In the genomic region with DNA sequence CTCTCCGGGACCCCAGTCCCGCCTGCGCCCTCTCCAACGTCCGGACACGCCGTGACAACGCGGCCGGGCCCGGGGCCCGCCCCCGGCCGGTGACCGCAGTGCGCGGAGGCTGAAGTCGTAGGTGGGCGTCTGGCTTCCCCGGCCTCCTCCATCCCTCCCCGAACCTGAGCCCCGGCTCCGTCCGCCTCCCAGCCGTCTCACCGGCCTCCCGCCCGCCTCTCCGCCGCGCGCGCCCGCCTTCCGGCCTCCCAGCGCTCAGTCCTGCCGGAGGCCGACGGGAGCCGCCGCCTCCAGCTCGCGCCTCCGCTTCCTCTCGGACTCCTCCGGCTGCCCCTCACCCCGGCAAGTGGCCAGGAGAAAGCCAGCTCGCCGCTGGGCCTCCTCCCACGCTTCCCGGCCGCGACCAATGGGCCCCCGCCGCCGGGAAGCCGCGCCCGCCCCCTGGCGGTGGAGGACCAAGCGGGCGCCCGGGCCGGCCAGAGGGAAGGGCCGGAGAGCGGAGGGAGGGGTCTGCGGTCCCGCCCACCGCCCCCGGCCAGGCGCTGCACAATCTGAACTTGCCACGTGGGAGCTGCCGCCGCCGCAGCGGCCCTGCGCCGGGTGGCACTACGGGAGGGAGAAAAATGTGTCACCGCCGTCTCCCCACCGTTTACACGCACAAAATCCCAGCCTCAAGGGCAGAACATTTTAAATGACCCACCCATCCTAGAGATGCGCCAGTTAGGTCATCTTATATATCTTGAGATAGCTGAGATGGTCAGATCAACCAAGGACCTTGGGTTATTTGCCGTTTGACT, we compare ENCODE assay signal across 8 cellular contexts. TPM values are rescaled to one million over a fixed set of nuclear protein-coding genes. Genes with fewer than 3 reads are reported as not detected.
DNase-seq lines count a peak whose midpoint lies in the region; ATAC-seq and TF ChIP-seq lines count a peak whose summit lies in the region.

TSS of gene FAM3C (minus strand) at position 348 of the 797 bp plus-strand sequence. CDS start 13,339 bp downstream, outside the sequence.

- under 1% methylated on average over 85 of the region's 85 CpGs for WGBS in liver

- peak within 1 kb of the TSS; percentile 73 to 96 for H3K9ac ChIP-seq in liver (ENCODE audit: low read depth in 1 of 2, low read length in 2 of 2)

- H3K36me3 ChIP-seq in liver (ENCODE audit: control insufficient read depth in 4 of 4, insufficient read depth in 3 of 4, low read depth in 1 of 4, low read length in 3 of 4): no peaks in the 10 kb centered on the region

- no peaks in the 10 kb centered on the region for H3K27me3 ChIP-seq in liver (ENCODE audit: control insufficient read depth in 4 of 4, insufficient read depth in 4 of 4, low read length in 3 of 4)

- H3K9me3 ChIP-seq in liver (ENCODE audit: control insufficient read depth in 4 of 4, low read length in 3 of 4): no peaks in the 10 kb centered on the region

- TF ChIP-seq CTCF in liver (IDR thresholded peaks at IDR 0.05; ENCODE audit: low read depth, low read length, missing input control): peak; percentile 95

- H3K27ac ChIP-seq in liver (ENCODE audit: low read depth in 1 of 2, low read length in 2 of 2): peak within 1 kb of the TSS; percentile 72 to 84

- peak in 1 of 2 donors; percentile 61 for TF ChIP-seq RAD21 in liver (IDR thresholded peaks at IDR 0.05)

- peak; percentile 76 for ATAC-seq in HG03460 (IDR thresholded peaks at IDR 0.05; ENCODE audit: unreplicated experiment)

- DNase-seq in C1 segment of cervical spinal cord (lab: John Stamatoyannopoulos, UW) (peak; percentile 16 to 95 (median 80)), GM19240 (ENCODE audit: insufficient read length, low spot score) (peak; percentile 54), NCI-H526 treated with DMSO at 0.1 percent for 48 hours (lab: John Stamatoyannopoulos, UW) (peak; percentile 94), dermis blood vessel endothelial cell (peak; percentile 96)
- peak; percentile 75 to 77 for DNase-seq in activated CD4-positive, alpha-beta T cell treated with anti-CD3 and anti-CD28 coated beads, Interleukin-2, amount 50 U/mL, for 24 hours (ENCODE audit: low read depth in 1 of 2, low spot score in 1 of 2)
- peak; percentile 89 for DNase-seq in stimulated activated CD4-positive, alpha-beta T cell treated with anti-CD3 and anti-CD28 coated beads, Interleukin-4, amount 100 ng/mL, for 24 hours

- peak within 1 kb of the TSS; percentile 88 to 100 (median 91) for H3K4me3 ChIP-seq in liver (ENCODE audit: low read depth in 1 of 3, low read length in 3 of 3)

- H3K4me1 ChIP-seq in liver (ENCODE audit: control insufficient read depth in 4 of 4, insufficient read depth in 4 of 4, low read length in 3 of 4): peaks cover 0 to 22% (median 12%) of the 10 kb centered on the region in 4 donors

TF ChIP-seq in liver, 16 proteins besides CTCF, POLR2A, EP300 and RAD21:
- TF ChIP-seq ATF3 (IDR thresholded peaks at IDR 0.05): no peak
- TF ChIP-seq GABPA (IDR thresholded peaks at IDR 0.05 in 1 of 2, conservative IDR thresholded peaks at IDR 0.05 in 1 of 2): no peak
- TF ChIP-seq SP1 (IDR thresholded peaks at IDR 0.05): peak; percentile 44
- TF ChIP-seq MAX (IDR thresholded peaks at IDR 0.05): peak; percentile 53
- TF ChIP-seq NR2F2 (IDR thresholded peaks at IDR 0.05): no peak
- peak; percentile 42 for TF ChIP-seq YY1 (IDR thresholded peaks at IDR 0.05)
- no peak for TF ChIP-seq ZBTB33 (IDR thresholded peaks at IDR 0.05)
- TF ChIP-seq TAF1 (conservative IDR thresholded peaks at IDR 0.05): no peak
- TF ChIP-seq, protein P1, sequence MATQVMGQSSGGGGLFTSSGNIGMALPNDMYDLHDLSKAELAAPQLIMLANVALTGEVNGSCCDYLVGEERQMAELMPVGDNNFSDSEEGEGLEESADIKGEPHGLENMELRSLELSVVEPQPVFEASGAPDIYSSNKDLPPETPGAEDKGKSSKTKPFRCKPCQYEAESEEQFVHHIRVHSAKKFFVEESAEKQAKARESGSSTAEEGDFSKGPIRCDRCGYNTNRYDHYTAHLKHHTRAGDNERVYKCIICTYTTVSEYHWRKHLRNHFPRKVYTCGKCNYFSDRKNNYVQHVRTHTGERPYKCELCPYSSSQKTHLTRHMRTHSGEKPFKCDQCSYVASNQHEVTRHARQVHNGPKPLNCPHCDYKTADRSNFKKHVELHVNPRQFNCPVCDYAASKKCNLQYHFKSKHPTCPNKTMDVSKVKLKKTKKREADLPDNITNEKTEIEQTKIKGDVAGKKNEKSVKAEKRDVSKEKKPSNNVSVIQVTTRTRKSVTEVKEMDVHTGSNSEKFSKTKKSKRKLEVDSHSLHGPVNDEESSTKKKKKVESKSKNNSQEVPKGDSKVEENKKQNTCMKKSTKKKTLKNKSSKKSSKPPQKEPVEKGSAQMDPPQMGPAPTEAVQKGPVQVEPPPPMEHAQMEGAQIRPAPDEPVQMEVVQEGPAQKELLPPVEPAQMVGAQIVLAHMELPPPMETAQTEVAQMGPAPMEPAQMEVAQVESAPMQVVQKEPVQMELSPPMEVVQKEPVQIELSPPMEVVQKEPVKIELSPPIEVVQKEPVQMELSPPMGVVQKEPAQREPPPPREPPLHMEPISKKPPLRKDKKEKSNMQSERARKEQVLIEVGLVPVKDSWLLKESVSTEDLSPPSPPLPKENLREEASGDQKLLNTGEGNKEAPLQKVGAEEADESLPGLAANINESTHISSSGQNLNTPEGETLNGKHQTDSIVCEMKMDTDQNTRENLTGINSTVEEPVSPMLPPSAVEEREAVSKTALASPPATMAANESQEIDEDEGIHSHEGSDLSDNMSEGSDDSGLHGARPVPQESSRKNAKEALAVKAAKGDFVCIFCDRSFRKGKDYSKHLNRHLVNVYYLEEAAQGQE (IDR thresholded peaks at IDR 0.05): peak; percentile 31
- TF ChIP-seq HNF4G (IDR thresholded peaks at IDR 0.05): no peak
- TF ChIP-seq FOXA2 (IDR thresholded peaks at IDR 0.05): no peak
- no peak for TF ChIP-seq HNF4A (conservative IDR thresholded peaks at IDR 0.05)
- peak; percentile 90 to 98 for TF ChIP-seq EGR1 (IDR thresholded peaks at IDR 0.05; ENCODE audit: low read depth in 2 of 2)
- no peak for TF ChIP-seq FOXA1 (IDR thresholded peaks at IDR 0.05)
- TF ChIP-seq JUND (IDR thresholded peaks at IDR 0.05): no peak
- TF ChIP-seq RXRA (IDR thresholded peaks at IDR 0.05): peak; percentile 6 to 13

RNA-seq across cellular contexts. Expression of gene FAM3C, which starts in this region (rescaled TPM):
- total RNA-seq in dermis blood vessel endothelial cell: 39.8 and 64.1 TPM in 2 replicates
- 10 to 100 TPM; 16.5 to 24.3 TPM for total RNA-seq in liver
- polyA plus RNA-seq in liver: 10 to 100 TPM; 20.6 to 32.3 TPM

Comparison
In these comparisons a context has a peak if more than half of its experiments do, and no peak if none do; other contexts are left out.
1. Peak in every context shown above with its lines: DNase-seq, ATAC-seq, H3K4me3 ChIP-seq and H3K27ac ChIP-seq.